20 cellular contexts compared by ENCODE assay signal in the genomic region with DNA sequence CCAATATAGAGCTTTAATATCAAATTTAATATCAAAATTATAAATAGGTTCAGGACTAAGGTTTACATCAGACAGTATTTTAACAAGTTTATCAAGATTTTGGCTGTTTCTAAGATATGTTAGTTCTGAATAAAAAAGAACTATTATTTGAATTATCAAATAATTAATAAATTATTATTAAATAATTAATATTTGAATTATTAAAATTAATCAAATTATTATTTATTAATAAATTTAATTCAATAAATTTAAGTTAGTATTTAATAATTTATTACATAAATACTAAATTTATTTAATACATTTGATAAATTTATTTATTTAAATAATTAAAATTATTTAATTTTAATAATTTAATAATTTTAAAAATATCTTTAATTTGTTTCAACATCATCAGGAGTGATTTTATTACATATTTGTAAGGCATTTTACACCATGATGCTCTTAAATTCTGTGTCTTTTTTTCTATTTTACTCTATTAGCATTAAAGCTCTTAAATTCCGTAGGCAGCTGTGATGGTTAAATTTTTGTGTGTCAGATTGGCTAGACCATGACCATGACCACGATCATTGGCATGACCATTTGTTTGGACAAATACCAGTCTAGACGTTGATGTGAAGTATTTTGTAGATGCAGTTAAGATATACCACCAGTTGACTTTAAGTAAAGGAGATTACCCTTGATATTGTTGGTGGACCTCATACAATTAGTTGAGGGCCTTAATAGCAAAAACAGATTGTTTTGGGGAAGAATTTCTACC.
A peak's percentile ranks its signal among the peaks of the same experiment; 100 is the strongest.
DNase-seq lines count a peak whose midpoint lies in the region; ATAC-seq, FAIRE-seq and TF ChIP-seq lines count a peak whose summit lies in the region.
"Had no signal": no experiment of that assay in that cellular context is flagged by ENCODE, and none has a peak within 500 bp of the region (broad histone marks: within the 10 kb centered on the region; RNA-seq: fewer than 3 reads in every experiment).

No MANE protein-coding gene starts in this region.

- no peaks in the 10 kb centered on the region for H3K36me3 Mint-ChIP-seq in endothelial cell (ENCODE audit: low read depth, unreplicated experiment)
- H3K36me3 Mint-ChIP-seq: naive thymus-derived CD4-positive, alpha-beta T cell had no signal

- FAIRE-seq in RCC 7860 (lab: Jason Lieb, UNC): peak; percentile 98

- peak overlapping the region; percentile 88 for H3K27ac ChIP-seq in C4-2B
- peak overlapping the region; percentile 77 for H3K27ac ChIP-seq in caudate nucleus (ENCODE audit: low read depth, low read length)
- peak overlapping the region; percentile 75 for H3K27ac ChIP-seq in lower lobe of right lung
- H3K27ac ChIP-seq: BLaER1 treated with 17β-estradiol and CSF1 and Interleukin-3, amounts not matched to agents 10 nM and 100 nM; testis had no signal

- TF ChIP-seq CTCF in C4-2B (conservative IDR thresholded peaks at IDR 0.05) (no peak), lower lobe of right lung (IDR thresholded peaks at IDR 0.05) (no peak), endothelial cell (IDR thresholded peaks at IDR 0.05; ENCODE audit: unreplicated experiment) (no peak)

- no peak overlapping the region for H3K4me3 ChIP-seq in lower lobe of right lung
- H3K4me3 ChIP-seq: BLaER1 treated with 17β-estradiol and CSF1 and Interleukin-3, amounts not matched to agents 10 nM and 100 nM; heart right ventricle; testis had no signal

- no peak overlapping the region for H3K27ac Mint-ChIP-seq in endothelial cell (ENCODE audit: unreplicated experiment)
- H3K27ac Mint-ChIP-seq: activated CD4-positive, alpha-beta memory T cell treated with anti-CD3 and anti-CD28 coated beads, Interleukin-2, amount 10 ng/mL, durations not matched to agents 7 days and 5 days; effector memory CD8-positive, alpha-beta T cell had no signal

- H3K27me3 ChIP-seq in lower lobe of right lung (ENCODE audit: low read depth): no peaks in the 10 kb centered on the region
- H3K27me3 ChIP-seq: BLaER1 treated with 17β-estradiol and CSF1 and Interleukin-3, amounts not matched to agents 10 nM and 100 nM; testis had no signal

- no peaks in the 10 kb centered on the region for H3K9me3 ChIP-seq in lower lobe of right lung
- H3K9me3 ChIP-seq: testis had no signal

- H3K27me3 Mint-ChIP-seq in endothelial cell (ENCODE audit: unreplicated experiment): peaks cover 2% of the 10 kb centered on the region

- ATAC-seq in lower lobe of right lung: no peak
- ATAC-seq: effector memory CD8-positive, alpha-beta T cell; heart right ventricle; naive thymus-derived CD4-positive, alpha-beta T cell had no signal

- H3K4me3 Mint-ChIP-seq in endothelial cell (ENCODE audit: unreplicated experiment): no peak overlapping the region
- H3K4me3 Mint-ChIP-seq: activated CD4-positive, alpha-beta memory T cell treated with anti-CD3 and anti-CD28 coated beads, Interleukin-2, amount 10 ng/mL, durations not matched to agents 7 days and 5 days; effector memory CD8-positive, alpha-beta T cell; naive thymus-derived CD4-positive, alpha-beta T cell had no signal

- no peaks in the 10 kb centered on the region for H3K9me3 Mint-ChIP-seq in endothelial cell (ENCODE audit: unreplicated experiment)
- H3K9me3 Mint-ChIP-seq: effector memory CD8-positive, alpha-beta T cell had no signal

- no peaks in the 10 kb centered on the region for H3K4me1 Mint-ChIP-seq in endothelial cell (ENCODE audit: unreplicated experiment)
- H3K4me1 Mint-ChIP-seq: activated CD4-positive, alpha-beta memory T cell treated with anti-CD3 and anti-CD28 coated beads, Interleukin-2, amount 10 ng/mL, durations not matched to agents 7 days and 5 days; naive thymus-derived CD4-positive, alpha-beta T cell had no signal

- H3K36me3 ChIP-seq in lower lobe of right lung: no peaks in the 10 kb centered on the region
- H3K36me3 ChIP-seq: BLaER1 treated with 17β-estradiol and CSF1 and Interleukin-3, amounts not matched to agents 10 nM and 100 nM; heart right ventricle had no signal

- intact Hi-C loops in lower lobe of right lung (cut with DNase I): no loop called here

- peaks cover 22% of the 10 kb centered on the region for H3K4me1 ChIP-seq in lower lobe of right lung
- H3K4me1 ChIP-seq: BLaER1 treated with 17β-estradiol and CSF1 and Interleukin-3, amounts not matched to agents 10 nM and 100 nM; testis had no signal

- DNase-seq in RCC 7860 (ENCODE audit: low spot score) (no peak), caudate nucleus (lab: John Stamatoyannopoulos, UW) (no peak), lower lobe of right lung (no peak), NCI-H1694 (lab: John Stamatoyannopoulos, UW) (no peak), endothelial cell (ENCODE audit: low spot score) (no peak), NCI-H524 (lab: John Stamatoyannopoulos, UW) (no peak)
- no peak for DNase-seq in stimulated activated CD4-positive, alpha-beta T cell treated with anti-CD3 and anti-CD28 coated beads, Interleukin-2, amount 100 ng/mL, for 24 hours
- DNase-seq: ACHN; activated CD4-positive, alpha-beta memory T cell treated with anti-CD3 and anti-CD28 coated beads, Interleukin-2, amount 10 ng/mL, durations not matched to agents 7 days and 5 days; activated naive CD4-positive, alpha-beta T cell; activated T-cell treated with anti-CD3 and anti-CD28 coated beads for 4 hours; amygdala; effector memory CD8-positive, alpha-beta T cell; heart right ventricle; naive thymus-derived CD4-positive, alpha-beta T cell; NCI-H187 treated with DMSO at 0.1 percent for 48 hours; right cardiac atrium; testis had no signal
